In genomic region chr17:64254755-64255154, GRCh38 we compare ENCODE assay signal across 16 cellular contexts. TPM values are rescaled to one million over a fixed set of nuclear protein-coding genes. Genes with fewer than 3 reads are reported as not detected.
DNase-seq lines count a peak whose midpoint lies in the region; ATAC-seq and TF ChIP-seq lines count a peak whose summit lies in the region.
"Had no signal": no experiment of that assay in that cellular context is flagged by ENCODE, and none has a peak within 500 bp of the region (broad histone marks: within the 10 kb centered on the region; RNA-seq: fewer than 3 reads in every experiment).

No MANE protein-coding gene starts in this region.

- H3K9me3 ChIP-seq in breast epithelium (no peaks in the 10 kb centered on the region), adrenal gland (replicated peaks in 1 of 3) (no peaks in the 10 kb centered on the region), parathyroid adenoma (ENCODE audit: control insufficient read depth, low read length) (no peaks in the 10 kb centered on the region), uterus (no peaks in the 10 kb centered on the region)
- no peaks in the 10 kb centered on the region for H3K9me3 ChIP-seq in CD8-positive, alpha-beta memory T cell (ENCODE audit: low read length)
- H3K9me3 ChIP-seq: A549 had no signal

- no peak overlapping the region for H3K27ac ChIP-seq in breast epithelium
- peak overlapping the region in 1 of 5 donors; percentile 10 for H3K27ac ChIP-seq in adrenal gland
- peak overlapping the region; percentile 61 for H3K27ac ChIP-seq in parathyroid adenoma
- no peak overlapping the region for H3K27ac ChIP-seq in uterus
- no peak overlapping the region for H3K27ac ChIP-seq in CD8-positive, alpha-beta memory T cell (ENCODE audit: low read depth, low read length)
- H3K27ac ChIP-seq: A549 had no signal

- DNase-seq in MCF 10A (ENCODE audit: unreplicated experiment) (peak; percentile 28), breast epithelium (ENCODE audit: low spot score in 2 of 2) (no peak), LNCaP clone FGC (ENCODE audit: low read depth) (peak; percentile 76), adrenal gland (peak in 6 of 7 donors; percentile 48 to 69 (median 57)), uterus (no peak)
- no peak for DNase-seq in CD8-positive, alpha-beta memory T cell
- DNase-seq: DMS 273 treated with DMSO at 0.1 percent for 48 hours, DMS79 treated with DMSO at 0.1 percent for 48 hours, EL, GOT3, H9, IMR-90, KBM-7 had no signal

- H3K4me3 Mint-ChIP-seq in MCF 10A (ENCODE audit: unreplicated experiment), result no peak overlapping the region
- no peak overlapping the region for H3K4me3 Mint-ChIP-seq in CD8-positive, alpha-beta memory T cell
- H3K4me3 Mint-ChIP-seq: H9 had no signal

- H3K4me1 Mint-ChIP-seq in MCF 10A (ENCODE audit: insufficient read depth, unreplicated experiment), result peaks cover 39% of the 10 kb centered on the region
- H3K4me1 Mint-ChIP-seq in CD8-positive, alpha-beta memory T cell, result peaks cover 5 to 14% (median 6%) of the 10 kb centered on the region in 3 donors

- POLR2A ChIA-PET in MCF 10A (lab: Yijun Ruan, JAX), result interaction anchor here (0.8 to 1.3 kb wide), 3 partner anchors 23 to 106 kb away, joined by 4 to 5 read pairs (median 5); no protein-coding TSS in a partner anchor
- POLR2A ChIA-PET in CD8-positive, alpha-beta memory T cell (lab: Charles Lee), result no interaction called here

- H3K36me3 ChIP-seq in breast epithelium, result no peaks in the 10 kb centered on the region
- H3K36me3 ChIP-seq in adrenal gland (replicated peaks in 1 of 2), result no peaks in the 10 kb centered on the region
- H3K36me3 ChIP-seq in parathyroid adenoma (ENCODE audit: control insufficient read depth, insufficient read depth, low read length), result no peaks in the 10 kb centered on the region
- H3K36me3 ChIP-seq in uterus, result no peaks in the 10 kb centered on the region
- no peaks in the 10 kb centered on the region for H3K36me3 ChIP-seq in CD8-positive, alpha-beta memory T cell (ENCODE audit: insufficient read depth, low read length)

- H3K27ac Mint-ChIP-seq in MCF 10A (ENCODE audit: low read depth, unreplicated experiment), result no peak overlapping the region
- no peak overlapping the region for H3K27ac Mint-ChIP-seq in CD8-positive, alpha-beta memory T cell
- H3K27ac Mint-ChIP-seq: H9 had no signal

- CTCF ChIA-PET in MCF 10A (lab: Yijun Ruan, JAX), result interaction anchor here (1.1 kb wide), 1 partner anchor 105 kb away, joined by 7 read pairs; no protein-coding TSS in a partner anchor
- CTCF ChIA-PET in CD8-positive, alpha-beta memory T cell (lab: Charles Lee), result interaction anchor here (1.4 kb wide), 1 partner anchor 37 kb away, joined by 3 read pairs; no protein-coding TSS in a partner anchor

- intact Hi-C loops in MCF 10A (cut with micrococcal nuclease) (no loop called here), breast epithelium (cut with DNase I; ENCODE audit: low total_unique reads) (no loop called here), adrenal gland (cut with DNase I) (loop anchor here in 1 of 2 donors (10.0 kb wide), 1 partner anchor 70 kb away; no protein-coding TSS in a partner anchor), uterus (cut with DNase I; ENCODE audit: low total_unique reads) (no loop called here)

- TF ChIP-seq CTCF in MCF 10A (IDR thresholded peaks at IDR 0.05; ENCODE audit: unreplicated experiment), result no peak
- TF ChIP-seq CTCF in breast epithelium (IDR thresholded peaks at IDR 0.05), result no peak
- no peak for TF ChIP-seq CTCF in LNCaP clone FGC (IDR thresholded peaks at IDR 0.05; ENCODE audit: control insufficient read depth, extremely low read depth, insufficient read depth)
- no peak for TF ChIP-seq CTCF in adrenal gland (IDR thresholded peaks at IDR 0.05)
- TF ChIP-seq CTCF in parathyroid adenoma (IDR thresholded peaks at IDR 0.05), result no peak
- TF ChIP-seq CTCF in uterus (IDR thresholded peaks at IDR 0.05), result no peak

- H3K9me3 Mint-ChIP-seq in MCF 10A (ENCODE audit: unreplicated experiment), result no peaks in the 10 kb centered on the region
- H3K9me3 Mint-ChIP-seq in CD8-positive, alpha-beta memory T cell, result no peaks in the 10 kb centered on the region
- H3K9me3 Mint-ChIP-seq: H9 had no signal

- 63 to 74% (median 69%) methylated on average over 2 of the region's 2 CpGs for WGBS in adrenal gland, 4 donors

- no TSS peak for BruUV-seq in MCF 10A (replicated peaks; lab: Mats Ljungman, UMichigan)

- peaks cover 0 to 12% of the 10 kb centered on the region in 2 donors for H3K4me1 ChIP-seq in breast epithelium
- peaks cover 7 to 14% of the 10 kb centered on the region in 2 donors for H3K4me1 ChIP-seq in adrenal gland (replicated peaks in 1 of 2)
- peaks cover 75% of the 10 kb centered on the region for H3K4me1 ChIP-seq in parathyroid adenoma
- H3K4me1 ChIP-seq in uterus, result peaks cover 0 to 3% of the 10 kb centered on the region in 2 donors
- H3K4me1 ChIP-seq in CD8-positive, alpha-beta memory T cell (ENCODE audit: insufficient read depth, low read length), result peaks cover under 1% of the 10 kb centered on the region

- H3K4me3 ChIP-seq in breast epithelium (no peak overlapping the region), LNCaP clone FGC (ENCODE audit: low read depth, low read length) (no peak overlapping the region), adrenal gland (no peak overlapping the region), parathyroid adenoma (ENCODE audit: low read depth, low read length) (no peak overlapping the region), uterus (no peak overlapping the region)
- no peak overlapping the region for H3K4me3 ChIP-seq in CD8-positive, alpha-beta memory T cell (ENCODE audit: low read length)
- H3K4me3 ChIP-seq: A549 had no signal

- no peak overlapping the region for H2AFZ ChIP-seq in parathyroid adenoma

- peaks cover 64% of the 10 kb centered on the region for H3K79me2 ChIP-seq in parathyroid adenoma

- H3K36me3 Mint-ChIP-seq in MCF 10A (ENCODE audit: insufficient read depth, unreplicated experiment), result peaks cover 25% of the 10 kb centered on the region
- peaks cover 0 to 2% (median 2%) of the 10 kb centered on the region in 3 donors for H3K36me3 Mint-ChIP-seq in CD8-positive, alpha-beta memory T cell

- H3K4me2 ChIP-seq in parathyroid adenoma (ENCODE audit: low read length), result no peak overlapping the region
- H3K4me2 ChIP-seq: A549 had no signal

- no peak for ATAC-seq in GM21619 (IDR thresholded peaks at IDR 0.05; ENCODE audit: unreplicated experiment)
- ATAC-seq: A549 had no signal

- TF ChIP-seq POLR2A in breast epithelium (IDR thresholded peaks at IDR 0.05) (no peak), adrenal gland (IDR thresholded peaks at IDR 0.05) (no peak), uterus (IDR thresholded peaks at IDR 0.05) (no peak)

- H3K27me3 Mint-ChIP-seq in MCF 10A (ENCODE audit: insufficient read depth, unreplicated experiment), result no peaks in the 10 kb centered on the region
- H3K27me3 Mint-ChIP-seq in CD8-positive, alpha-beta memory T cell, result no peaks in the 10 kb centered on the region

- no peak overlapping the region for H3K9ac ChIP-seq in parathyroid adenoma

- H3K27me3 ChIP-seq in breast epithelium, result no peaks in the 10 kb centered on the region
- no peaks in the 10 kb centered on the region for H3K27me3 ChIP-seq in adrenal gland
- H3K27me3 ChIP-seq in parathyroid adenoma (ENCODE audit: control insufficient read depth, insufficient read depth, low read length), result no peaks in the 10 kb centered on the region
- H3K27me3 ChIP-seq in uterus, result no peaks in the 10 kb centered on the region
- H3K27me3 ChIP-seq in CD8-positive, alpha-beta memory T cell (ENCODE audit: insufficient read depth, low read length, poor library complexity, severe bottlenecking), result no peaks in the 10 kb centered on the region

RNA-seq across cellular contexts. Expression of gene TEX2, which starts 8.3 kb away (rescaled TPM):
- 33.7 and 42.2 TPM in 2 replicates for total RNA-seq in MCF 10A (2022)
- total RNA-seq in breast epithelium, result 10 to 100 TPM; 47.5 to 70.7 (median 69.6) TPM
- 10 to 100 TPM; 56.5 to 91.5 (median 65.9) TPM for total RNA-seq in adrenal gland
- 10 to 100 TPM; 12.0 to 80.6 (median 18.5) TPM for polyA plus RNA-seq in adrenal gland
- 10 to 100 TPM; 23.8 to 43.4 (median 35.6) TPM for total RNA-seq in uterus
- 10 to 100 TPM; 21.9 to 22.0 TPM for total RNA-seq in CD8-positive, alpha-beta memory T cell
- 6.5 TPM for polyA plus RNA-seq in CD8-positive, alpha-beta memory T cell

Comparison
In these comparisons a context has a peak if more than half of its experiments do, and no peak if none do; other contexts are left out.
1. DNase-seq: peak in MCF 10A (single experiment), LNCaP clone FGC (single experiment) and adrenal gland (6 of 7); none in breast epithelium (0 of 2), uterus (0 of 2) and CD8-positive, alpha-beta memory T cell (0 of 5).